8 cellular contexts compared by ENCODE assay signal in the genomic region with DNA sequence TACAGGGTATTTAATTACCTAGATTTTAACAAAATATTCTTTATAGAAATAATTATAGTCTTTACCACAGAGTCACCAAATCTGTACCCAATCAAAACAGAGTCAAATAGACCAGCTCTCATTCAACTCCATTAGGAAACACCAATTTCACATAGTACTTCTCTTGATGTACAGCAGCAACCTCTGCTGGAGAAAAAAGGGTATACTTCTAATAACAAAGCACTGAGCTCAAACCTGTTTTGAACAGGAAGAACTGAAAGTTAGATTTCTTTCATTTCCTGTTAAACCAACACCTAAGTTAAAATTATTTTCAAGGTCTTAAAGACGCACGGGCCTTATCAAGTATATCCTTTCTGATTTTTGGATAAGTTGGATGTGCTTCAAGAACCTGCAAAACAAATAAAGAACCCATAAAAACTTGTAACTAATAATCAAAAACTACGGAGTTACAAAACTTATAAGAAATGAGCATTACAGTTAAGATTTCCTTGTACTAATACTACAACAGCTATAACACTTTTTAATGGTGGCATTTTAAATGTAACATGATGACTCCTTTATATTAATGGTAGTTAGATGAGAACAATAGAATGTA.
A peak's percentile ranks its signal among the peaks of the same experiment; 100 is the strongest.
DNase-seq lines count a peak whose midpoint lies in the region; ATAC-seq, FAIRE-seq and TF ChIP-seq lines count a peak whose summit lies in the region.

No MANE protein-coding gene starts in this region.

- H3K27ac Mint-ChIP-seq in activated naive CD4-positive, alpha-beta T cell treated with anti-CD3 and anti-CD28 coated beads, Interleukin-2, amount 50 U/mL, for 24 hours = peak overlapping the region; percentile 46

- H3K9me3 ChIP-seq in OCI-LY3 (ENCODE audit: insufficient read depth, low read length) (no peaks in the 10 kb centered on the region), left lung (no peaks in the 10 kb centered on the region), upper lobe of right lung (no peaks in the 10 kb centered on the region)

- H3K27me3 Mint-ChIP-seq in activated naive CD4-positive, alpha-beta T cell treated with anti-CD3 and anti-CD28 coated beads, Interleukin-2, amount 50 U/mL, for 24 hours = no peaks in the 10 kb centered on the region

- no peaks in the 10 kb centered on the region for H3K9me3 Mint-ChIP-seq in activated naive CD4-positive, alpha-beta T cell treated with anti-CD3 and anti-CD28 coated beads, Interleukin-2, amount 50 U/mL, for 24 hours

- in situ Hi-C loops in KBM-7 (cut with MboI; ENCODE audit: low pct_unique_long_range_greater_than_20kb, low sequenced_read_pairs) = no loop called here

- 0 out of 2 replicates have a peak overlapping the region, but pooled peaks have one; percentile 8 for H2AFZ ChIP-seq in OCI-LY3 (ENCODE audit: low read depth, low read length)

- H3K27ac ChIP-seq in OCI-LY3 (ENCODE audit: low read length) = peak overlapping the region; percentile 21; the same call in 1 of the 2 replicates
- H3K27ac ChIP-seq in left lung = no peak overlapping the region
- H3K27ac ChIP-seq in upper lobe of right lung = no peak overlapping the region

- H3K4me3 ChIP-seq in OCI-LY3 (ENCODE audit: low read length) = peak overlapping the region; percentile 29
- H3K4me3 ChIP-seq in cardiac fibroblast (replicated peaks in 1 of 2; ENCODE audit: low read depth in 2 of 2, low read length in 2 of 2) = no peak overlapping the region
- no peak overlapping the region for H3K4me3 ChIP-seq in left lung
- H3K4me3 ChIP-seq in upper lobe of right lung = no peak overlapping the region

- peaks cover 36% of the 10 kb centered on the region for H3K4me1 Mint-ChIP-seq in activated naive CD4-positive, alpha-beta T cell treated with anti-CD3 and anti-CD28 coated beads, Interleukin-2, amount 50 U/mL, for 24 hours

- H3K36me3 ChIP-seq in OCI-LY3 (replicated peaks; ENCODE audit: low read depth, low read length) = peaks cover 9% of the 10 kb centered on the region
- H3K36me3 ChIP-seq in left lung = peaks cover 0 to 2% of the 10 kb centered on the region in 2 donors
- peaks cover 23% of the 10 kb centered on the region for H3K36me3 ChIP-seq in upper lobe of right lung

- 0 out of 2 replicates have a peak overlapping the region, but pooled peaks have one; percentile 3 for H3K9ac ChIP-seq in OCI-LY3 (ENCODE audit: low read length)

- no peak overlapping the region for H3K4me3 Mint-ChIP-seq in activated naive CD4-positive, alpha-beta T cell treated with anti-CD3 and anti-CD28 coated beads, Interleukin-2, amount 50 U/mL, for 24 hours

- H3K4me1 ChIP-seq in OCI-LY3 (ENCODE audit: low read length) (peaks cover 32% of the 10 kb centered on the region), left lung (peaks cover 0 to 11% of the 10 kb centered on the region in 2 donors), upper lobe of right lung (peaks cover 6% of the 10 kb centered on the region)

- H3K27me3 ChIP-seq in OCI-LY3 (ENCODE audit: low read depth, low read length) (no peaks in the 10 kb centered on the region), left lung (no peaks in the 10 kb centered on the region), upper lobe of right lung (no peaks in the 10 kb centered on the region)

- TF ChIP-seq CTCF in OCI-LY3 (IDR thresholded peaks at IDR 0.05; ENCODE audit: low read depth, low read length) (peak; percentile 76), cardiac fibroblast (IDR thresholded peaks at IDR 0.05; ENCODE audit: low read depth, low read length) (peak; percentile 68), left lung (IDR thresholded peaks at IDR 0.05) (peak; percentile 55 to 56), upper lobe of right lung (IDR thresholded peaks at IDR 0.05) (peak; percentile 75)

- H4K20me1 ChIP-seq in OCI-LY3 (ENCODE audit: insufficient read depth, low read length) = no peaks in the 10 kb centered on the region

- no peaks in the 10 kb centered on the region for H3K36me3 Mint-ChIP-seq in activated naive CD4-positive, alpha-beta T cell treated with anti-CD3 and anti-CD28 coated beads, Interleukin-2, amount 50 U/mL, for 24 hours

- no peak for DNase-seq in activated naive CD4-positive, alpha-beta T cell treated with anti-CD3 and anti-CD28 coated beads, Interleukin-2, amount 50 U/mL, for 16 hours
- DNase-seq in H54 (ENCODE audit: insufficient read length, low spot score) (peak; percentile 7), KBM-7 (peak; percentile 52), cardiac fibroblast (ENCODE audit: low read depth in 2 of 2) (peak; percentile 80), left lung (no peak), upper lobe of right lung (no peak)

- H3K79me2 ChIP-seq in OCI-LY3 (ENCODE audit: low read length) = no peaks in the 10 kb centered on the region

- TF ChIP-seq POLR2A in H54 (IDR thresholded peaks at IDR 0.05; ENCODE audit: low read depth, low read length) = no peak

- ATAC-seq in left lung (peak; percentile 95), upper lobe of right lung (peak; percentile 95)

- FAIRE-seq in H54 (lab: Jason Lieb, UNC) = peak; percentile 73

- H3K4me2 ChIP-seq in OCI-LY3 (ENCODE audit: low read length) = peak overlapping the region; percentile 58

- intact Hi-C loops in left lung (cut with DNase I) = loop anchor here in 1 of 2 donors (10.0 kb wide), 1 partner anchor 470 kb away; no protein-coding TSS in a partner anchor
- intact Hi-C loops in upper lobe of right lung (cut with DNase I) = no loop called here

Comparison
In these comparisons a context has a peak if more than half of its experiments do, and no peak if none do; other contexts are left out.
1. DNase-seq: peak in H54 (single experiment), KBM-7 (single experiment) and cardiac fibroblast (2 of 2); none in activated naive CD4-positive, alpha-beta T cell treated with anti-CD3 and anti-CD28 coated beads, Interleukin-2, amount 50 U/mL, for 16 hours (single experiment), left lung (0 of 2) and upper lobe of right lung (single experiment).
2. Peak in every context shown above with its lines, with median percentiles within 50 percentile points of each other: CTCF ChIP-seq.